In the genomic region with DNA sequence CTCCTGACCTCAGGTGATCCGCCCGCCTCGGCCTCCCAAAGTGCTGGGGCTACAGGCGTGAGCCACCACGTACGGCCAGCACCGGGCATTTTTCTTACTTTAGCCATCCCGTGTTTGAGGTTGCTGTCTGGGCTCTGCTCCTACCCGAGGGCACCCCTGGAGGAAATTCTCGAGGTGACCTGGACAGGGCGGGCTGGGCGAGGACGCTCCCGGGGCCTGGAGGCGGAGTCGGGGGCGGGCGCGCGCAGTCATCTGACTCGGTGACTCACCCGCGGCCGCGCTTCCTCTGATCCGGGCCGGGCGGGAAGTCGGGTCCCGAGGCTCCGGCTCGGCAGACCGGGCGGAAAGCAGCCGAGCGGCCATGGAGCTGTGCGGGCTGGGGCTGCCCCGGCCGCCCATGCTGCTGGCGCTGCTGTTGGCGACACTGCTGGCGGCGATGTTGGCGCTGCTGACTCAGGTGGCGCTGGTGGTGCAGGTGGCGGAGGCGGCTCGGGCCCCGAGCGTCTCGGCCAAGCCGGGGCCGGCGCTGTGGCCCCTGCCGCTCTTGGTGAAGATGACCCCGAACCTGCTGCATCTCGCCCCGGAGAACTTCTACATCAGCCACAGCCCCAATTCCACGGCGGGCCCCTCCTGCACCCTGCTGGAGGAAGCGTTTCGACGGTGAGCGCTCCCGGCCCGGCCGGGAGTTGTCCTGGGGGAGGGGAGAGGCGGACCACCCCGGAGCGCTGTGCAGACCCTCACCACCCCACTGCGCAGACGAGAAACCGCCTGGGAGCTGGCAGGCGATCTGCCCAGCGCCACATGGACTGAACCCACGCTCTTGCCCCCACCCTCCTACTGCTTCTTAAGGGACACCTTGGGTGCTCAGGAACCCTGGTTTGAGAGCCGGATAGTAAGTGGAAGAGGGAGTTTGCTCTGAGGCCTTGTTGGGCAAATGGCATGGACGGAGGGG, we compare ENCODE assay signal across 1 cellular context.
A peak's percentile ranks its signal among the peaks of the same experiment; 100 is the strongest.
TF ChIP-seq lines count a peak whose summit lies in the region.

Gene HEXB (plus strand): TSS at position 334 of the 952 bp plus-strand sequence. CDS start 28 bp downstream, at position 362.

TF ChIP-seq in HEK293, 187 proteins besides CTCF, POLR2A, EP300 and RAD21 (continued from another document and continues in another):
- TF ChIP-seq ZBTB11 (tag by site-specific recombination; conservative IDR thresholded peaks at IDR 0.05; ENCODE audit: low read depth) (peak; percentile 58), KLF8 (tag by site-specific recombination; IDR thresholded peaks at IDR 0.05) (peak; percentile 86), ZNF202 (tag by site-specific recombination; IDR thresholded peaks at IDR 0.05; ENCODE audit: borderline replicate concordance) (no peak), ZNF121 (tag by site-specific recombination; IDR thresholded peaks at IDR 0.05) (no peak), ZNF610 (tag by site-specific recombination; IDR thresholded peaks at IDR 0.05; ENCODE audit: borderline replicate concordance) (0 out of 2 replicates have a peak, but pooled peaks have one; percentile 45), SCRT2 (tag by site-specific recombination; IDR thresholded peaks at IDR 0.05) (peak; percentile 65; the same call in 1 of the 2 replicates), ZNF366 (tag by site-specific recombination; conservative IDR thresholded peaks at IDR 0.05) (no peak), ZBTB20 (tag by site-specific recombination; IDR thresholded peaks at IDR 0.05) (peak; percentile 77; the same call in 1 of the 2 replicates), ZBTB21 (tag by site-specific recombination; IDR thresholded peaks at IDR 0.05) (no peak), PRDM1 (tag by site-specific recombination; IDR thresholded peaks at IDR 0.05) (no peak), GLIS2 (tag by site-specific recombination; IDR thresholded peaks at IDR 0.05) (peak; percentile 10; the same call in 1 of the 2 replicates), PRDM4 (tag by site-specific recombination; IDR thresholded peaks at IDR 0.05) (no peak), ZNF354C (tag by site-specific recombination; IDR thresholded peaks at IDR 0.05; ENCODE audit: borderline replicate concordance, low read depth) (no peak), IKZF3 (tag by site-specific recombination; IDR thresholded peaks at IDR 0.05) (peak; percentile 64), ELK4 (IDR thresholded peaks at IDR 0.05; ENCODE audit: borderline replicate concordance, low read depth, low read length) (no peak), ZBTB17 (tag by site-specific recombination; IDR thresholded peaks at IDR 0.05) (peak; percentile 28), ZNF221 (tag by site-specific recombination; IDR thresholded peaks at IDR 0.05; ENCODE audit: borderline replicate concordance) (no peak), ZNF335 (tag by site-specific recombination; conservative IDR thresholded peaks at IDR 0.05) (peak; percentile 72), ZIC2 (tag by site-specific recombination; IDR thresholded peaks at IDR 0.05) (peak; percentile 20; the same call in 1 of the 2 replicates), ZNF510 (tag by site-specific recombination; IDR thresholded peaks at IDR 0.05; ENCODE audit: insufficient replicate concordance) (no peak), ZNF501 (tag by site-specific recombination; IDR thresholded peaks at IDR 0.05) (peak; percentile 56; the same call in 1 of the 2 replicates), SP2 (tag by site-specific recombination; IDR thresholded peaks at IDR 0.05) (peak; percentile 34), FEZF1 (tag by site-specific recombination; IDR thresholded peaks at IDR 0.05) (no peak), ZNF391 (tag by site-specific recombination; IDR thresholded peaks at IDR 0.05; ENCODE audit: borderline replicate concordance, low read depth) (0 out of 2 replicates have a peak, but pooled peaks have one; percentile 42), ZFHX2 (tag by site-specific recombination; conservative IDR thresholded peaks at IDR 0.05) (peak; percentile 71), ZBTB26 (tag by site-specific recombination; optimal IDR thresholded peaks at IDR 0.05) (peak; percentile 86), HOXA7 (CRISPR knock-in tag; IDR thresholded peaks at IDR 0.05; ENCODE audit: borderline replicate concordance) (no peak), ZXDB (tag by site-specific recombination; IDR thresholded peaks at IDR 0.05) (peak; percentile 84; the same call in 1 of the 2 replicates), ZSCAN16 (tag by site-specific recombination; IDR thresholded peaks at IDR 0.05) (no peak), ZNF223 (tag by site-specific recombination; IDR thresholded peaks at IDR 0.05) (0 out of 2 replicates have a peak, but pooled peaks have one; percentile 47), ZNF791 (tag by site-specific recombination; IDR thresholded peaks at IDR 0.05) (no peak), ZNF280C (tag by site-specific recombination; IDR thresholded peaks at IDR 0.05) (no peak), MEIS1 (CRISPR knock-in tag; IDR thresholded peaks at IDR 0.05; ENCODE audit: borderline replicate concordance) (peak; percentile 31; the same call in 1 of the 2 replicates), ZFP69B (tag by site-specific recombination; IDR thresholded peaks at IDR 0.05) (peak; percentile 36; the same call in 1 of the 2 replicates), ZNF701 (tag by site-specific recombination; IDR thresholded peaks at IDR 0.05) (no peak), GLI4 (tag by site-specific recombination; IDR thresholded peaks at IDR 0.05) (no peak), ZNF10 (tag by site-specific recombination; IDR thresholded peaks at IDR 0.05) (peak; percentile 41; the same call in 1 of the 2 replicates)
- TF ChIP-seq, protein P1, sequence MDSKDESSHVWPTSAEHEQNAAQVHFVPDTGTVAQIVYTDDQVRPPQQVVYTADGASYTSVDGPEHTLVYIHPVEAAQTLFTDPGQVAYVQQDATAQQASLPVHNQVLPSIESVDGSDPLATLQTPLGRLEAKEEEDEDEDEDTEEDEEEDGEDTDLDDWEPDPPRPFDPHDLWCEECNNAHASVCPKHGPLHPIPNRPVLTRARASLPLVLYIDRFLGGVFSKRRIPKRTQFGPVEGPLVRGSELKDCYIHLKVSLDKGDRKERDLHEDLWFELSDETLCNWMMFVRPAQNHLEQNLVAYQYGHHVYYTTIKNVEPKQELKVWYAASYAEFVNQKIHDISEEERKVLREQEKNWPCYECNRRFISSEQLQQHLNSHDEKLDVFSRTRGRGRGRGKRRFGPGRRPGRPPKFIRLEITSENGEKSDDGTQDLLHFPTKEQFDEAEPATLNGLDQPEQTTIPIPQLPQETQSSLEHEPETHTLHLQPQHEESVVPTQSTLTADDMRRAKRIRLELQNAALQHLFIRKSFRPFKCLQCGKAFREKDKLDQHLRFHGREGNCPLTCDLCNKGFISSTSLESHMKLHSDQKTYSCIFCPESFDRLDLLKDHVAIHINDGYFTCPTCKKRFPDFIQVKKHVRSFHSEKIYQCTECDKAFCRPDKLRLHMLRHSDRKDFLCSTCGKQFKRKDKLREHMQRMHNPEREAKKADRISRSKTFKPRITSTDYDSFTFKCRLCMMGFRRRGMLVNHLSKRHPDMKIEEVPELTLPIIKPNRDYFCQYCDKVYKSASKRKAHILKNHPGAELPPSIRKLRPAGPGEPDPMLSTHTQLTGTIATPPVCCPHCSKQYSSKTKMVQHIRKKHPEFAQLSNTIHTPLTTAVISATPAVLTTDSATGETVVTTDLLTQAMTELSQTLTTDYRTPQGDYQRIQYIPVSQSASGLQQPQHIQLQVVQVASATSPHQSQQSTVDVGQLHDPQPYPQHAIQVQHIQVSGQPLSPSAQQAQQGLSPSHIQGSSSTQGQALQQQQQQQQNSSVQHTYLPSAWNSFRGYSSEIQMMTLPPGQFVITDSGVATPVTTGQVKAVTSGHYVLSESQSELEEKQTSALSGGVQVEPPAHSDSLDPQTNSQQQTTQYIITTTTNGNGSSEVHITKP (tag by site-specific recombination; IDR thresholded peaks at IDR 0.05), result peak; percentile 59; the same call in 1 of the 2 replicates
- TF ChIP-seq, protein P2, sequence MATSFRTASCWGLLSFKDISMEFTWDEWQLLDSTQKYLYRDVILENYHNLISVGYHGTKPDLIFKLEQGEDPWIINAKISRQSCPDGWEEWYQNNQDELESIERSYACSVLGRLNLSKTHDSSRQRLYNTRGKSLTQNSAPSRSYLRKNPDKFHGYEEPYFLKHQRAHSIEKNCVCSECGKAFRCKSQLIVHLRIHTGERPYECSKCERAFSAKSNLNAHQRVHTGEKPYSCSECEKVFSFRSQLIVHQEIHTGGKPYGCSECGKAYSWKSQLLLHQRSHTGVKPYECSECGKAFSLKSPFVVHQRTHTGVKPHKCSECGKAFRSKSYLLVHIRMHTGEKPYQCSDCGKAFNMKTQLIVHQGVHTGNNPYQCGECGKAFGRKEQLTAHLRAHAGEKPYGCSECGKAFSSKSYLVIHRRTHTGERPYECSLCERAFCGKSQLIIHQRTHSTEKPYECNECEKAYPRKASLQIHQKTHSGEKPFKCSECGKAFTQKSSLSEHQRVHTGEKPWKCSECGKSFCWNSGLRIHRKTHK (tag by site-specific recombination; IDR thresholded peaks at IDR 0.05), result no peak
- TF ChIP-seq, protein P3, sequence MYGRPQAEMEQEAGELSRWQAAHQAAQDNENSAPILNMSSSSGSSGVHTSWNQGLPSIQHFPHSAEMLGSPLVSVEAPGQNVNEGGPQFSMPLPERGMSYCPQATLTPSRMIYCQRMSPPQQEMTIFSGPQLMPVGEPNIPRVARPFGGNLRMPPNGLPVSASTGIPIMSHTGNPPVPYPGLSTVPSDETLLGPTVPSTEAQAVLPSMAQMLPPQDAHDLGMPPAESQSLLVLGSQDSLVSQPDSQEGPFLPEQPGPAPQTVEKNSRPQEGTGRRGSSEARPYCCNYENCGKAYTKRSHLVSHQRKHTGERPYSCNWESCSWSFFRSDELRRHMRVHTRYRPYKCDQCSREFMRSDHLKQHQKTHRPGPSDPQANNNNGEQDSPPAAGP (tag by site-specific recombination; IDR thresholded peaks at IDR 0.05), result 0 out of 2 replicates have a peak, but pooled peaks have one; percentile 49
